In the genomic region with DNA sequence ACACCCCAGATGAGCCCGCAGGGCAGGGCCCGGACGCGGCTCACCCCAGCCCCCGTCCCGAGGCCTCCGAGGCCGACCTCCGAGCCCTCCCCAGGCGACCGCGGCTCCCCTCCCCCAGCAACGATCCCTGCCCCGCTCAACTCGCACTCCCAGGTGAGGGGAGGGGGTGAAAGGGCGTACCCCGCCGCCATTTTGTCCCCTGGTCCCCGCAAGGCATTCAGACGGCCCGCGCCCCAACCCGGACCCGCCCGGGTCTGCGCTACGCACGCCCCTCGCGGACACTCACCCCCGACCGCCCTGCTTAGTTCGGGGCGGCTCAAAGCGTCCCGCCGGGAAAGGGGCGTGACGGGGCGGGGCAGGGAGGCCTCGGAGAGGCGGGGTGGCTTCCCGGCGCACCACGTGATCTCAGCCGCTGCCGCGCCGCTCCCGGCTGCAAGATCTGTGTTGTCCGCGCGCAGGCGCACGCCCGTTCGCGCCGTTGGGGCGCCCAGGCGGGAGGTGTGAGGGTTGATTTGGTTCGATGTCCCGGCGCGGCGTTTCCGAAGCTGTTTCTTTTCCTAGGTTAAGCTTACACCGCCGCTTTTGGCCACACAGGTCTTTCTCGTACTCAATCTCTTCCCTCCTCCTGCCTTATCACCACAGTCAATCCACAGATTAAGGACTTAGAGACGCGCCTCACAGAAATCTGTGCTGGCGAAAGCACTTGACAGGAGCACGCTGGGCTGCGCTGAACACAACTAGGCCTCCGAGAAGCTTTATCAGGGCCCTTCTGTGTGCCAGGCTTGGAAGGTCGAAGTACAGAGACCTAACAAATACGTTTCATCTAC, we compare ENCODE assay signal across 8 cellular contexts. TPM values are rescaled to one million over a fixed set of nuclear protein-coding genes. Genes with fewer than 3 reads are reported as not detected.
A peak's percentile ranks its signal among the peaks of the same experiment; 100 is the strongest.
DNase-seq lines count a peak whose midpoint lies in the region; ATAC-seq and TF ChIP-seq lines count a peak whose summit lies in the region.

SCAPER (minus strand) TSS at position 328 of the 827 bp plus-strand sequence. CDS start 21,523 bp downstream, outside the sequence.

- peak within 1 kb of the TSS; percentile 91 for H2AK9ac ChIP-seq in IMR-90 (replicated peaks; ENCODE audit: low read depth, low read length, poor library complexity)

- peak within 1 kb of the TSS; percentile 63; the same call in 1 of the 3 replicates for H2BK15ac ChIP-seq in IMR-90 (ENCODE audit: low read depth, low read length)

- H3K4me2 ChIP-seq in IMR-90 (ENCODE audit: low read depth, low read length) = peak within 1 kb of the TSS; percentile 98
- peak within 1 kb of the TSS; percentile 97 for H3K4me2 ChIP-seq in PC-3 (ENCODE audit: low read length)

- H3K79me2 ChIP-seq in PC-3 (ENCODE audit: low read length) = peaks cover 19% of the 10 kb centered on the region; the same call in 1 of the 2 replicates

- CTCF ChIA-PET in IMR-90 (lab: Yijun Ruan, JAX) (no interaction called here), PC-3 (lab: Charles Lee) (no interaction called here)

- intact Hi-C loops in IMR-90 (cut with micrococcal nuclease) = no loop called here
- intact Hi-C loops in PC-3 (cut with micrococcal nuclease) = loop anchor here (2.0 kb wide), 1 partner anchor 26 kb away; the partner anchor contains the start of gene RCN2

- no peaks in the 10 kb centered on the region for H3F3A ChIP-seq in PC-3 (ENCODE audit: low read length, unreplicated experiment)

- H3K27ac ChIP-seq in IMR-90 (ENCODE audit: insufficient read depth, low read length) = peak within 1 kb of the TSS; percentile 55
- peak within 1 kb of the TSS; percentile 9; the same call in 1 of the 2 replicates for H3K27ac ChIP-seq in PC-3 (ENCODE audit: low read length)
- peak within 1 kb of the TSS; percentile 80 to 81 for H3K27ac ChIP-seq in mucosa of rectum (ENCODE audit: low read depth in 2 of 2, low read length in 2 of 2)

- peak; percentile 79 for ATAC-seq in GM21526 (IDR thresholded peaks at IDR 0.05; ENCODE audit: low FRiP score, unreplicated experiment)
- peak; percentile 91 for ATAC-seq in IMR-90 (ENCODE audit: low read depth)
- ATAC-seq in PC-3 = peak; percentile 84

- no peaks in the 10 kb centered on the region for H3K9me2 ChIP-seq in PC-3 (replicated peaks; ENCODE audit: low read length)

- in situ Hi-C loops in IMR-90 (cut with MboI; ENCODE audit: low sequenced_read_pairs) = no loop called here

- H2AK5ac ChIP-seq in IMR-90 (ENCODE audit: low read depth, low read length) = peak within 1 kb of the TSS; percentile 82

- H3K14ac ChIP-seq in IMR-90 (replicated peaks; ENCODE audit: low read depth, low read length) = peak within 1 kb of the TSS; percentile 98

- H3K9me3 ChIP-seq in IMR-90 (ENCODE audit: control insufficient read depth, insufficient read depth, low read length) (no peaks in the 10 kb centered on the region), PC-3 (ENCODE audit: low read length) (no peaks in the 10 kb centered on the region), mucosa of rectum (ENCODE audit: control insufficient read depth in 2 of 2, low read length in 2 of 2) (no peaks in the 10 kb centered on the region)

- peak within 1 kb of the TSS; percentile 96 for H3K23ac ChIP-seq in IMR-90 (ENCODE audit: low read depth, low read length)

- H4K8ac ChIP-seq in IMR-90 (ENCODE audit: low read depth in 2 of 2, low read length in 2 of 2) = peak within 1 kb of the TSS; percentile 95 to 96

- no peak for TF ChIP-seq RAD21 in IMR-90 (IDR thresholded peaks at IDR 0.05; ENCODE audit: low read length)

- peak within 1 kb of the TSS; percentile 79 for H2BK5ac ChIP-seq in IMR-90 (ENCODE audit: low read depth, low read length, poor library complexity, severe bottlenecking)

- peak within 1 kb of the TSS; percentile 84 for H2BK120ac ChIP-seq in IMR-90 (ENCODE audit: low read depth, low read length)

- DNase-seq in DMS 273 (lab: John Stamatoyannopoulos, UW; ENCODE audit: unreplicated experiment) (peak; percentile 95), IMR-90 (peak; percentile 82), PC-3 (peak; percentile 81), activated T-cell treated with anti-CD3 and anti-CD28 coated beads for 48 hours (ENCODE audit: low read depth) (peak; percentile 94), erythroblast (lab: John Stamatoyannopoulos, UW) (peak; percentile 79 to 81)
- DNase-seq in stimulated activated CD8-positive, alpha-beta memory T cell treated with anti-CD3 and anti-CD28 coated beads, Interleukin-4, amount 100 ng/mL, for 4 hours (ENCODE audit: low read depth in 2 of 2, low spot score in 1 of 2) = peak; percentile 74 to 87

- peaks cover 12 to 32% of the 10 kb centered on the region in 2 experiments for H3K79me1 ChIP-seq in IMR-90 (ENCODE audit: low read depth in 1 of 2, low read length in 2 of 2)

- peak within 1 kb of the TSS; percentile 90 for H3K4ac ChIP-seq in IMR-90 (ENCODE audit: low read depth, low read length)

- peak within 1 kb of the TSS; percentile 25 for H3K18ac ChIP-seq in IMR-90 (ENCODE audit: low read depth, low read length)

- H4K91ac ChIP-seq in IMR-90 (ENCODE audit: insufficient read depth, low read depth, low read length) = peak within 1 kb of the TSS; percentile 88

- TF ChIP-seq POLR2A in IMR-90 (IDR thresholded peaks at IDR 0.05; ENCODE audit: low read depth, low read length) (peak; percentile 44; the same call in 1 of the 2 replicates), erythroblast (IDR thresholded peaks at IDR 0.05; ENCODE audit: low read length) (no peak)

- H3K4me3 ChIP-seq in IMR-90 (ENCODE audit: insufficient read depth, low read depth, low read length) = peak within 1 kb of the TSS; percentile 81
- peak within 1 kb of the TSS; percentile 93 for H3K4me3 ChIP-seq in PC-3 (ENCODE audit: low read length)
- peak within 1 kb of the TSS; percentile 84 to 88 for H3K4me3 ChIP-seq in mucosa of rectum (ENCODE audit: low read length in 2 of 2)

- dilution Hi-C loops in IMR-90 (cut with HindIII; ENCODE audit: low sequenced_read_pairs, unreplicated experiment) = no loop called here

- H2AFZ ChIP-seq in IMR-90 (replicated peaks; ENCODE audit: low read length, poor library complexity) (peak within 1 kb of the TSS; percentile 96), PC-3 (ENCODE audit: low read length) (peak within 1 kb of the TSS; percentile 98)

- H3K36me3 ChIP-seq in IMR-90 (ENCODE audit: control insufficient read depth, insufficient read depth, low read length) (no peaks in the 10 kb centered on the region), PC-3 (ENCODE audit: low read depth, low read length) (no peaks in the 10 kb centered on the region), mucosa of rectum (ENCODE audit: control insufficient read depth in 2 of 2, insufficient read depth in 2 of 2, low read length in 2 of 2) (no peaks in the 10 kb centered on the region)

- WGBS in IMR-90 (ENCODE audit: extremely low coverage in 2 of 2, insufficient read length in 1 of 2), 2 experiments = no CpG with 5 or more reads among the region's 78 CpGs

- H2BK20ac ChIP-seq in IMR-90 (ENCODE audit: low read depth, low read length) = peak within 1 kb of the TSS; percentile 61

- H3K9me1 ChIP-seq in IMR-90 (ENCODE audit: insufficient read depth, low read length) = peaks cover 4% of the 10 kb centered on the region; the same call in 1 of the 2 replicates

- POLR2A ChIA-PET in IMR-90 (lab: Charles Lee; ENCODE audit: unreplicated experiment) (no interaction called here), PC-3 (lab: Charles Lee; ENCODE audit: unreplicated experiment) (no interaction called here)

- peak within 1 kb of the TSS; percentile 60 for H4K5ac ChIP-seq in IMR-90 (ENCODE audit: low read depth, low read length)

- peaks cover 10% of the 10 kb centered on the region for H3K4me1 ChIP-seq in IMR-90 (ENCODE audit: control insufficient read depth, insufficient read depth, low read length)
- peaks cover 12% of the 10 kb centered on the region; the same call in 1 of the 2 replicates for H3K4me1 ChIP-seq in PC-3 (ENCODE audit: insufficient read depth, low read length)
- H3K4me1 ChIP-seq in mucosa of rectum (ENCODE audit: control insufficient read depth in 2 of 2, insufficient read depth in 2 of 2, low read length in 2 of 2) = peaks cover 10 to 17% of the 10 kb centered on the region in 2 donors

- H4K20me1 ChIP-seq in IMR-90 (ENCODE audit: insufficient read depth, low read length) = peaks cover 6% of the 10 kb centered on the region; the same call in 1 of the 2 replicates
- H4K20me1 ChIP-seq in PC-3 (ENCODE audit: low read length) = no peaks in the 10 kb centered on the region

- H3K9ac ChIP-seq in IMR-90 (ENCODE audit: low read depth, low read length) = peak within 1 kb of the TSS; percentile 87
- H3K9ac ChIP-seq in PC-3 (ENCODE audit: low read length) = peak within 1 kb of the TSS; percentile 81
- peak within 1 kb of the TSS; percentile 79 to 91 for H3K9ac ChIP-seq in mucosa of rectum (ENCODE audit: low read depth in 1 of 2, low read length in 2 of 2)

- H3K27me3 ChIP-seq in IMR-90 (ENCODE audit: control insufficient read depth, insufficient read depth, low read length) = no peaks in the 10 kb centered on the region
- no peaks in the 10 kb centered on the region for H3K27me3 ChIP-seq in PC-3 (ENCODE audit: low read length)
- H3K27me3 ChIP-seq in mucosa of rectum (ENCODE audit: control insufficient read depth in 2 of 2, insufficient read depth in 2 of 2, low read length in 2 of 2) = no peaks in the 10 kb centered on the region

- peak within 1 kb of the TSS; percentile 89 for H3K56ac ChIP-seq in IMR-90 (ENCODE audit: extremely low read depth, insufficient read depth, low read length)

- no TSS peak for BruUV-seq in IMR-90 (replicated peaks; lab: Mats Ljungman, UMichigan)
- no TSS peak for BruUV-seq in PC-3 (replicated peaks; lab: Mats Ljungman, UMichigan)

- TF ChIP-seq CTCF in IMR-90 (conservative IDR thresholded peaks at IDR 0.05; ENCODE audit: low read depth, low read length) = no peak
- TF ChIP-seq CTCF in PC-3 (conservative IDR thresholded peaks at IDR 0.05; ENCODE audit: low read depth, low read length) = no peak

TF ChIP-seq in IMR-90, 13 proteins besides CTCF, POLR2A, EP300 and RAD21:
- peak; percentile 96 for TF ChIP-seq USF2 (IDR thresholded peaks at IDR 0.05; ENCODE audit: low read depth, low read length)
- TF ChIP-seq MAZ (IDR thresholded peaks at IDR 0.05; ENCODE audit: borderline replicate concordance, low read depth, low read length) = peak; percentile 66; the same call in 1 of the 2 replicates
- TF ChIP-seq MXI1 (IDR thresholded peaks at IDR 0.05; ENCODE audit: borderline replicate concordance, low read depth, low read length) = peak; percentile 80; the same call in 1 of the 2 replicates
- no peak for TF ChIP-seq NFE2L2 (IDR thresholded peaks at IDR 0.05; ENCODE audit: low read depth, low read length)

RNA-seq across cellular contexts. Expression of gene SCAPER, which starts in this region (rescaled TPM):
- total RNA-seq in IMR-90 (2012; rRNA removed) = 9.7 and 13.6 TPM in 2 replicates
- 1.9 and 2.9 TPM in 2 replicates for polyA plus RNA-seq in IMR-90 (2012; rRNA removed)
- polyA plus RNA-seq in IMR-90 (2012; cell fraction: cytosol; rRNA removed) = 0.86 and 0.89 TPM in 2 replicates
- 1.2 and 3.9 TPM in 2 replicates for polyA plus RNA-seq in IMR-90 (2012; cell fraction: nucleus; rRNA removed; ENCODE audit: low replicate concordance)
- 3.6 and 6.0 TPM in 2 replicates for total RNA-seq in PC-3 (2014; rRNA removed)

Comparison
In these comparisons a context has a peak if more than half of its experiments do, and no peak if none do; other contexts are left out.
1. Peak in every context shown above with its lines: DNase-seq, ATAC-seq, H3K4me3 ChIP-seq and H3K27ac ChIP-seq.
2. H3K27ac ChIP-seq: peak in every context shown above with its lines; median percentile 80 in mucosa of rectum; 55 in IMR-90; 9 in PC-3.